In genomic region chr2:136362676-136363390, GRCh38 we compare ENCODE assay signal across 8 cellular contexts.
DNase-seq lines count a peak whose midpoint lies in the region; ATAC-seq and TF ChIP-seq lines count a peak whose summit lies in the region.

No MANE protein-coding gene starts in this region.

- DNase-seq in NOMO-1 treated with DMSO at 0.1 percent for 48 hours (lab: John Stamatoyannopoulos, UW; ENCODE audit: unreplicated experiment) (peak; percentile 18), NOMO-1 treated with dmso at 0.1 percent for 144 hours (lab: John Stamatoyannopoulos, UW; ENCODE audit: unreplicated experiment) (no peak), mucosa of descending colon (no peak), iPS-NIHi11 (ENCODE audit: low spot score) (no peak), NCI-H187 treated with DMSO at 0.1 percent for 48 hours (lab: John Stamatoyannopoulos, UW) (no peak), cardiac septum (ENCODE audit: low spot score) (no peak)

- no peak overlapping the region for H3K4me3 ChIP-seq in mucosa of descending colon

- ATAC-seq in GM21723 (IDR thresholded peaks at IDR 0.05; ENCODE audit: unreplicated experiment) (peak; percentile 95), HG03565 (IDR thresholded peaks at IDR 0.05; ENCODE audit: unreplicated experiment) (peak; percentile 96), mucosa of descending colon (peak; percentile 26)

- H3K36me3 ChIP-seq in mucosa of descending colon (ENCODE audit: low read depth), result no peaks in the 10 kb centered on the region

- intact Hi-C loops in mucosa of descending colon (cut with DNase I, micrococcal nuclease), result no loop called here
- intact Hi-C loops in cardiac septum (cut with DNase I), result no loop called here

- no peak for TF ChIP-seq CTCF in mucosa of descending colon (IDR thresholded peaks at IDR 0.05)

- no peaks in the 10 kb centered on the region for H3K9me3 ChIP-seq in mucosa of descending colon

- no peaks in the 10 kb centered on the region for H3K4me1 ChIP-seq in mucosa of descending colon (ENCODE audit: low read depth)

Comparison
In these comparisons a context has a peak if more than half of its experiments do, and no peak if none do; other contexts are left out.
1. ATAC-seq: peak in every context shown above with its lines; median percentile 96 in HG03565; 95 in GM21723; 26 in mucosa of descending colon.